8 cellular contexts compared by ENCODE assay signal in genomic region chr16:28553776-28554633, GRCh38. TPM values are rescaled to one million over a fixed set of nuclear protein-coding genes. Genes with fewer than 3 reads are reported as not detected.
DNase-seq lines count a peak whose midpoint lies in the region; ATAC-seq and TF ChIP-seq lines count a peak whose summit lies in the region.

Gene SGF29, plus strand, starts transcription at chr16:28553920. Its CDS starts 27,150 bp downstream, at chr16:28581070.

- H3K27ac ChIP-seq in CD4-positive, alpha-beta T cell (ENCODE audit: low read depth, low read length): peak within 1 kb of the TSS; percentile 90
- H3K27ac ChIP-seq in dorsolateral prefrontal cortex: peak within 1 kb of the TSS; percentile 70 to 100 (median 99)

- no peaks in the 10 kb centered on the region for H3K9me3 ChIP-seq in CD4-positive, alpha-beta T cell (ENCODE audit: control insufficient read depth, low read length)

- H3K9me3 Mint-ChIP-seq in CD4-positive, alpha-beta T cell: no peaks in the 10 kb centered on the region
- no peaks in the 10 kb centered on the region for H3K9me3 Mint-ChIP-seq in activated CD4-positive, alpha-beta memory T cell treated with anti-CD3 and anti-CD28 coated beads for 36 hours

- peak within 1 kb of the TSS; percentile 97 for H3K27ac Mint-ChIP-seq in CD4-positive, alpha-beta T cell
- peak within 1 kb of the TSS; percentile 98 for H3K27ac Mint-ChIP-seq in activated CD4-positive, alpha-beta memory T cell treated with anti-CD3 and anti-CD28 coated beads for 36 hours

- peaks cover 43% of the 10 kb centered on the region for H3K4me1 Mint-ChIP-seq in CD4-positive, alpha-beta T cell (ENCODE audit: low read depth)
- peaks cover 28% of the 10 kb centered on the region for H3K4me1 Mint-ChIP-seq in activated CD4-positive, alpha-beta memory T cell treated with anti-CD3 and anti-CD28 coated beads for 36 hours (ENCODE audit: low read depth)

- intact Hi-C loops in CD4-positive, alpha-beta T cell (cut with DNase I, micrococcal nuclease): loop anchor here (1.0 to 10.0 kb wide), 5 partner anchors 60 to 339 kb away; partner anchors contain the start of genes APOBR (in 1 of the 2), SULT1A1 (in 1 of the 2), TUFM (in 1 of the 2) and XPO6 (in 1 of the 2)
- intact Hi-C loops in activated CD4-positive, alpha-beta memory T cell treated with anti-CD3 and anti-CD28 coated beads for 36 hours (cut with micrococcal nuclease): loop anchor here (5.0 to 10.0 kb wide), 2 partner anchors 237 to 259 kb away; partner anchors contain the start of gene SBK1
- intact Hi-C loops in dorsolateral prefrontal cortex (cut with DNase I): loop anchor here (1.0 to 10.0 kb wide), 7 partner anchors 17 to 342 kb away; partner anchors contain the start of genes XPO6 (in 2 of the 2), ATXN2L (in 1 of the 2), CLN3 (in 1 of the 2) and SBK1 (in 1 of the 2)
- intact Hi-C loops in lower leg skin (cut with DNase I; ENCODE audit: low total_unique reads): no loop called here

- POLR2A ChIA-PET in CD4-positive, alpha-beta T cell (lab: Charles Lee): interaction anchor here (1.0 to 2.7 kb wide), 6 partner anchors 20 to 277 kb away, joined by 3 to 29 read pairs (median 3); partner anchors contain the start of genes APOBR and CLN3
- POLR2A ChIA-PET in activated CD4-positive, alpha-beta memory T cell treated with anti-CD3 and anti-CD28 coated beads for 36 hours (lab: Charles Lee): interaction anchor here (0.9 kb wide), 1 partner anchor 11 kb away, joined by 3 read pairs; no protein-coding TSS in a partner anchor

- peak in 1 of 2 donors; percentile 86 for TF ChIP-seq POLR2A in lower leg skin (IDR thresholded peaks at IDR 0.05)

- WGBS in lower leg skin, 2 donors: 1% methylated on average over 66 to 83 of the region's 88 CpGs

- no peaks in the 10 kb centered on the region for H3K27me3 ChIP-seq in CD4-positive, alpha-beta T cell (ENCODE audit: control insufficient read depth, insufficient read depth, low read length)
- H3K27me3 ChIP-seq in dorsolateral prefrontal cortex: no peaks in the 10 kb centered on the region

- ATAC-seq in CD4-positive, alpha-beta T cell (ENCODE audit: poor library complexity): peak; percentile 86
- ATAC-seq in GM19395 (IDR thresholded peaks at IDR 0.05; ENCODE audit: unreplicated experiment): peak; percentile 79
- peak; percentile 68 for ATAC-seq in HG03571 (IDR thresholded peaks at IDR 0.05; ENCODE audit: unreplicated experiment)

- TF ChIP-seq CTCF in CD4-positive, alpha-beta T cell (IDR thresholded peaks at IDR 0.05): peak; percentile 34
- TF ChIP-seq CTCF in dorsolateral prefrontal cortex (IDR thresholded peaks at IDR 0.05 in 54 of 56, conservative IDR thresholded peaks at IDR 0.05 in 2 of 56; ENCODE audit: low read depth in 1 of 56, partially characterized antibody in 56 of 56) (peak; percentile 12 to 81 (median 58)), lower leg skin (IDR thresholded peaks at IDR 0.05) (no peak)

- peak; percentile 89 to 94 (median 92) for DNase-seq in CD4-positive, alpha-beta T cell
- peak; percentile 76 for DNase-seq in NCI-H82 treated with DMSO at 0.1 percent for 48 hours (lab: John Stamatoyannopoulos, UW; ENCODE audit: unreplicated experiment)
- peak; percentile 96 for DNase-seq in activated CD4-positive, alpha-beta memory T cell treated with anti-CD3 and anti-CD28 coated beads for 36 hours
- DNase-seq in dorsolateral prefrontal cortex: peak; percentile 83 to 94 (median 90)
- DNase-seq in lower leg skin (ENCODE audit: low spot score in 2 of 2): peak; percentile 92 to 98
- peak; percentile 85 to 86 for DNase-seq in stimulated activated CD4-positive, alpha-beta T cell treated with anti-CD3 and anti-CD28 coated beads, Interleukin-4, amount 100 ng/mL, for 48 hours (ENCODE audit: low read depth in 2 of 2)

- no peaks in the 10 kb centered on the region for H3K27me3 Mint-ChIP-seq in CD4-positive, alpha-beta T cell
- peaks cover 3% of the 10 kb centered on the region for H3K27me3 Mint-ChIP-seq in activated CD4-positive, alpha-beta memory T cell treated with anti-CD3 and anti-CD28 coated beads for 36 hours

- CTCF ChIA-PET in CD4-positive, alpha-beta T cell (lab: Charles Lee): interaction anchor here (0.7 to 1.4 kb wide), 3 partner anchors 15 to 61 kb away, joined by 3 to 7 read pairs (median 5); partner anchors contain the start of genes APOBR and CLN3
- CTCF ChIA-PET in activated CD4-positive, alpha-beta memory T cell treated with anti-CD3 and anti-CD28 coated beads for 36 hours (lab: Charles Lee): interaction anchor here (0.6 to 1.4 kb wide), 4 partner anchors 33 to 245 kb away, joined by 3 to 5 read pairs (median 3); partner anchors contain the start of gene CLN3

- H3K4me3 ChIP-seq in dorsolateral prefrontal cortex (peak within 1 kb of the TSS; percentile 40 to 95 (median 78)), lower leg skin (ENCODE audit: low read depth, poor library complexity, severe bottlenecking) (peak within 1 kb of the TSS; percentile 37)

- peak within 1 kb of the TSS; percentile 94 for H3K4me3 Mint-ChIP-seq in CD4-positive, alpha-beta T cell
- peak within 1 kb of the TSS; percentile 93 for H3K4me3 Mint-ChIP-seq in activated CD4-positive, alpha-beta memory T cell treated with anti-CD3 and anti-CD28 coated beads for 36 hours

- peaks cover 36% of the 10 kb centered on the region for H3K36me3 Mint-ChIP-seq in CD4-positive, alpha-beta T cell (ENCODE audit: low read depth)
- peaks cover 7% of the 10 kb centered on the region for H3K36me3 Mint-ChIP-seq in activated CD4-positive, alpha-beta memory T cell treated with anti-CD3 and anti-CD28 coated beads for 36 hours

RNA-seq across cellular contexts. Expression of gene SGF29, which starts in this region (rescaled TPM):
- total RNA-seq in CD4-positive, alpha-beta T cell: 10 to 100 TPM; 38.9 to 40.3 TPM
- 10 to 100 TPM; 17.8 to 18.5 TPM for total RNA-seq in activated CD4-positive, alpha-beta memory T cell treated with anti-CD3 and anti-CD28 coated beads for 36 hours
- 10 to 100 TPM; 10.9 to 27.0 (median 16.8) TPM for total RNA-seq in dorsolateral prefrontal cortex
- total RNA-seq in lower leg skin: 10 to 100 TPM; 16.7 to 29.9 (median 26.8) TPM

Comparison
In these comparisons a context has a peak if more than half of its experiments do, and no peak if none do; other contexts are left out.
1. Peak in every context shown above with its lines: DNase-seq, ATAC-seq, H3K4me3 ChIP-seq and H3K27ac ChIP-seq.
2. CTCF ChIP-seq: peak in CD4-positive, alpha-beta T cell (single experiment) and dorsolateral prefrontal cortex (56 of 56); none in lower leg skin (0 of 3).